ENCODE assay signal across 12 cellular contexts in genomic region chr9:20562051-20562450, GRCh38.
DNase-seq lines count a peak whose midpoint lies in the region; ATAC-seq, FAIRE-seq and TF ChIP-seq lines count a peak whose summit lies in the region.
"Had no signal": no experiment of that assay in that cellular context is flagged by ENCODE, and none has a peak within 500 bp of the region (broad histone marks: within the 10 kb centered on the region; RNA-seq: fewer than 3 reads in every experiment).

No MANE protein-coding gene starts in this region.

- H3K36me3 Mint-ChIP-seq in effector memory CD8-positive, alpha-beta T cell (ENCODE audit: insufficient read depth) = no peaks in the 10 kb centered on the region
- H3K36me3 Mint-ChIP-seq in GM23338 (ENCODE audit: low read depth) = no peaks in the 10 kb centered on the region

- peak overlapping the region in 1 of 2 donors; percentile 35 for H3K27ac Mint-ChIP-seq in effector memory CD8-positive, alpha-beta T cell
- H3K27ac Mint-ChIP-seq in GM23338 = no peak overlapping the region

- no peaks in the 10 kb centered on the region for H3K36me3 ChIP-seq in GM23338 (ENCODE audit: insufficient read depth)

- H2AFZ ChIP-seq in GM23338 = no peak overlapping the region

- H3K79me2 ChIP-seq in GM23338 (replicated peaks; ENCODE audit: insufficient read depth) = no peaks in the 10 kb centered on the region

- no peaks in the 10 kb centered on the region for H3K9me2 ChIP-seq in GM23338 (ENCODE audit: insufficient read depth)

- H3K27me3 ChIP-seq in GM23338 (ENCODE audit: insufficient read depth) = no peaks in the 10 kb centered on the region

- ATAC-seq in GM19351 (IDR thresholded peaks at IDR 0.05; ENCODE audit: unreplicated experiment) (peak; percentile 66), GM23338 (no peak)
- peak; percentile 63 for ATAC-seq in effector memory CD8-positive, alpha-beta T cell (replicated peaks)

- FAIRE-seq in GM12891 (lab: Jason Lieb, UNC) = peak; percentile 33
- FAIRE-seq: frontal cortex, keratinocyte had no signal

- DNase-seq in GM12891 (ENCODE audit: insufficient read length, low spot score) (no peak), NB4 (ENCODE audit: low read depth) (peak; percentile 37), GM23338 (ENCODE audit: low spot score) (no peak), AG20443 (ENCODE audit: low spot score) (no peak), NOMO-1 treated with dmso at 0.1 percent for 144 hours (lab: John Stamatoyannopoulos, UW; ENCODE audit: unreplicated experiment) (no peak)
- DNase-seq in effector memory CD8-positive, alpha-beta T cell = no peak
- no peak for DNase-seq in stimulated activated CD4-positive, alpha-beta T cell treated with anti-CD3 and anti-CD28 coated beads, Interleukin-4, amount 100 ng/mL, for 4 hours
- DNase-seq: NCI-H1436 treated with DMSO at 0.1 percent for 48 hours had no signal

- peaks cover 15% of the 10 kb centered on the region for H3K4me1 ChIP-seq in GM23338 (ENCODE audit: insufficient read depth)

- no peaks in the 10 kb centered on the region for H3K9me3 Mint-ChIP-seq in effector memory CD8-positive, alpha-beta T cell
- H3K9me3 Mint-ChIP-seq in GM23338 = no peaks in the 10 kb centered on the region

- H3K4me2 ChIP-seq in GM23338 = no peak overlapping the region

- H3F3A ChIP-seq in GM23338 (replicated peaks; ENCODE audit: low read depth) = no peaks in the 10 kb centered on the region

- no peaks in the 10 kb centered on the region; the same call in 1 of the 2 replicates for H4K20me1 ChIP-seq in GM23338 (replicated peaks; ENCODE audit: insufficient read depth)

- H3K27ac ChIP-seq in GM23338 (ENCODE audit: low read depth) = no peak overlapping the region
- H3K27ac ChIP-seq: C4-2B had no signal

- TF ChIP-seq CTCF in NB4 (IDR thresholded peaks at IDR 0.05; ENCODE audit: low read depth, low read length) = no peak
- no peak for TF ChIP-seq CTCF in GM23338 (conservative IDR thresholded peaks at IDR 0.05; ENCODE audit: low read depth in 2 of 2)

- H3K4me3 ChIP-seq in NB4 (ENCODE audit: low read depth, low read length) (no peak overlapping the region), GM23338 (no peak overlapping the region)

- no peak for TF ChIP-seq POLR2A in GM12891 (IDR thresholded peaks at IDR 0.05; ENCODE audit: low read depth, low read length)
- no peak for TF ChIP-seq POLR2A in NB4 (IDR thresholded peaks at IDR 0.05; ENCODE audit: extremely low read depth, insufficient read length)

- no peaks in the 10 kb centered on the region for H3K27me3 Mint-ChIP-seq in effector memory CD8-positive, alpha-beta T cell
- no peaks in the 10 kb centered on the region for H3K27me3 Mint-ChIP-seq in GM23338 (ENCODE audit: insufficient read depth, low read depth, poor library complexity)

- peaks cover 20 to 63% of the 10 kb centered on the region in 2 donors for H3K4me1 Mint-ChIP-seq in effector memory CD8-positive, alpha-beta T cell (ENCODE audit: low read depth in 2 of 2)
- peaks cover 27% of the 10 kb centered on the region for H3K4me1 Mint-ChIP-seq in GM23338

- H3K4me3 Mint-ChIP-seq in effector memory CD8-positive, alpha-beta T cell = no peak overlapping the region
- H3K4me3 Mint-ChIP-seq in GM23338 = no peak overlapping the region

TF ChIP-seq in GM12891, 5 proteins besides CTCF, POLR2A, EP300 and RAD21:
- TF ChIP-seq TAF1 (IDR thresholded peaks at IDR 0.05; ENCODE audit: low read depth, low read length) = no peak
- no peak for TF ChIP-seq PAX5 (IDR thresholded peaks at IDR 0.05; ENCODE audit: insufficient read depth, low read length, severe bottlenecking)
- no peak for TF ChIP-seq SPI1 (IDR thresholded peaks at IDR 0.05; ENCODE audit: low read depth, low read length)
- TF ChIP-seq POU2F2 (IDR thresholded peaks at IDR 0.05; ENCODE audit: low read depth, low read length) = no peak
- no peak for TF ChIP-seq POLR2AphosphoS5 (IDR thresholded peaks at IDR 0.05; ENCODE audit: low read depth, low read length)
TF ChIP-seq in GM12891: peak in this region for 0.

TF ChIP-seq in GM23338, 12 proteins besides CTCF, POLR2A, EP300 and RAD21:
- no peak for TF ChIP-seq EZH2phosphoT487 (IDR thresholded peaks at IDR 0.05; ENCODE audit: unreplicated experiment)
- no peak for TF ChIP-seq NANOG (IDR thresholded peaks at IDR 0.05; ENCODE audit: borderline replicate concordance)
- TF ChIP-seq CREB1 (CRISPR knock-in tag; IDR thresholded peaks at IDR 0.05; ENCODE audit: low read depth) = no peak
- TF ChIP-seq STAT1 (IDR thresholded peaks at IDR 0.05; ENCODE audit: unreplicated experiment) = no peak
- TF ChIP-seq REST (IDR thresholded peaks at IDR 0.05; ENCODE audit: unreplicated experiment) = no peak
- TF ChIP-seq ETS1 (IDR thresholded peaks at IDR 0.05) = no peak
- TF ChIP-seq ZNF331 (CRISPR knock-in tag; IDR thresholded peaks at IDR 0.05; ENCODE audit: low read depth) = no peak
- TF ChIP-seq EZH2 (IDR thresholded peaks at IDR 0.05; ENCODE audit: low read depth, unreplicated experiment) = no peak
